In the genomic region with DNA sequence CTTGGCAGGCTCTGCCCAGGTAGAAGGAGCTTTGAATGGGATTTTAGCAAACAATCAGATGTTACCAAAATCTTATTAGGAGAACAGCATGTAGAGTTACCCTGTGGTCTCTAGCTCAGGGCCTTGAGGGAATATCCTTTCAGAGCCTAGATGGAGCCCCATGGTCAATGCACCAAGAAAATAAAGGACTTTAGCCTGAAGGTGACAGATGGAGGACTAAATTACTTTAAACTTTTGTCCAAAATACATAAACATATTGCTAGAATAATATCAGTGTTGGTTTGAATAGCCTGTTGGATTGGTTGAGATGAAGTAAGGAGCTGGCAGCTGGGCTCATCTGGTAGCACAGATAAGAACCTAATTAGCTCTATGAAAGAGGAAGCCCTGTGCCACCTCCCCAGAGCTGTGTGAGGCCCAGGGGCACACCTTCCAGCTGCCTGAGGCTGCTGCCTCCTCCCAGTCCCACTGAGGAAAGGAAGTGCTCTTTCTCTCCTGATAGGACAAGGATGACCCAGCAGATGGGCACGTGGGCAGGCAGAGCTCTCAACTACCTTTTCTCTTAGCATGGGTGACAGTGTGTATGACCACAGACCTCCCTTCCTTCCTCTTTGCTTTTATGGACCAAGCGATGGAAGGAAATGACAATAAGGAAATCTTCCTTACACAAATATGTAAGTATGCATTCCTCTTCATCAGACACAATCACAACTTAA, we compare ENCODE assay signal across 8 cellular contexts.
A peak's percentile ranks its signal among the peaks of the same experiment; 100 is the strongest.
DNase-seq lines count a peak whose midpoint lies in the region; ATAC-seq and TF ChIP-seq lines count a peak whose summit lies in the region.

No MANE protein-coding gene starts in this region.

- intact Hi-C loops in vagina (cut with DNase I) (no loop called here), tibial artery (cut with DNase I; ENCODE audit: low total_unique reads) (no loop called here)

- POLR2A ChIA-PET in HEK293T (lab: Yijun Ruan, JAX): no interaction called here

- no peak for TF ChIP-seq CTCF in vagina (IDR thresholded peaks at IDR 0.05)
- TF ChIP-seq CTCF in tibial artery (IDR thresholded peaks at IDR 0.05): no peak

- H3K27me3 ChIP-seq in vagina (no peaks in the 10 kb centered on the region), tibial artery (no peaks in the 10 kb centered on the region)

- peak overlapping the region; percentile 77 to 95 for H3K27ac Mint-ChIP-seq in effector memory CD8-positive, alpha-beta T cell

- peak; percentile 64 for DNase-seq in activated CD4-positive, alpha-beta T cell treated with anti-CD3 and anti-CD28 coated beads for 48 hours
- DNase-seq in activated CD4-positive, alpha-beta T cell treated with anti-CD3 and anti-CD28 coated beads, Interleukin-2, amount 50 U/mL, for 1 hour: no peak
- DNase-seq in NCI-H69 (lab: John Stamatoyannopoulos, UW) (peak; percentile 94), vagina (ENCODE audit: extremely low spot score in 2 of 2) (no peak), HEK293T (ENCODE audit: extremely low spot score) (no peak), tibial artery (no peak)
- DNase-seq in effector memory CD8-positive, alpha-beta T cell: peak in 2 of 3 experiments; percentile 29 to 39

- H3K36me3 ChIP-seq in vagina: no peaks in the 10 kb centered on the region
- H3K36me3 ChIP-seq in tibial artery: no peaks in the 10 kb centered on the region

- CTCF ChIA-PET in HEK293T (lab: Yijun Ruan, JAX): no interaction called here

- H3K9me3 ChIP-seq in vagina (no peaks in the 10 kb centered on the region), tibial artery (no peaks in the 10 kb centered on the region)

- H3K4me1 ChIP-seq in vagina: no peaks in the 10 kb centered on the region
- no peaks in the 10 kb centered on the region for H3K4me1 ChIP-seq in tibial artery

- peak overlapping the region; percentile 88 to 99 for H3K4me3 Mint-ChIP-seq in effector memory CD8-positive, alpha-beta T cell

- H3K9me3 Mint-ChIP-seq in effector memory CD8-positive, alpha-beta T cell: no peaks in the 10 kb centered on the region

- H3K27ac ChIP-seq in vagina (peak overlapping the region; percentile 3), tibial artery (no peak overlapping the region)

- peaks cover 85% of the 10 kb centered on the region for H3K36me3 Mint-ChIP-seq in effector memory CD8-positive, alpha-beta T cell (ENCODE audit: insufficient read depth)

- H3K4me1 Mint-ChIP-seq in effector memory CD8-positive, alpha-beta T cell (ENCODE audit: low read depth in 2 of 2): peaks cover 61 to 81% of the 10 kb centered on the region in 2 donors

- TF ChIP-seq POLR2A in vagina (IDR thresholded peaks at IDR 0.05): no peak

- H3K4me3 ChIP-seq in vagina (no peak overlapping the region), tibial artery (no peak overlapping the region)

- H3K27me3 Mint-ChIP-seq in effector memory CD8-positive, alpha-beta T cell: no peaks in the 10 kb centered on the region

- ATAC-seq in HG02852 (IDR thresholded peaks at IDR 0.05; ENCODE audit: unreplicated experiment): peak; percentile 58
- ATAC-seq in effector memory CD8-positive, alpha-beta T cell (replicated peaks): peak; percentile 69

TF ChIP-seq in HEK293T, 16 proteins besides CTCF, POLR2A, EP300 and RAD21:
- TF ChIP-seq FOXK2 (IDR thresholded peaks at IDR 0.05) (no peak), ZNF384 (IDR thresholded peaks at IDR 0.05) (no peak), LEF1 (IDR thresholded peaks at IDR 0.05; ENCODE audit: borderline replicate concordance) (no peak), SP1 (IDR thresholded peaks at IDR 0.05) (no peak), HDGF (IDR thresholded peaks at IDR 0.05; ENCODE audit: borderline replicate concordance) (no peak), ELF4 (IDR thresholded peaks at IDR 0.05) (no peak), SUZ12 (IDR thresholded peaks at IDR 0.05) (no peak), TARDBP (IDR thresholded peaks at IDR 0.05) (no peak), ARNT (IDR thresholded peaks at IDR 0.05) (no peak), FOXM1 (IDR thresholded peaks at IDR 0.05; ENCODE audit: borderline replicate concordance) (no peak), L3MBTL2 (conservative IDR thresholded peaks at IDR 0.05) (no peak), CTBP1 (IDR thresholded peaks at IDR 0.05; ENCODE audit: borderline replicate concordance) (no peak), BHLHE40 (IDR thresholded peaks at IDR 0.05; ENCODE audit: borderline replicate concordance) (no peak), NFRKB (IDR thresholded peaks at IDR 0.05) (no peak), FOXA1 (IDR thresholded peaks at IDR 0.05) (no peak)
- TF ChIP-seq, protein P1, sequence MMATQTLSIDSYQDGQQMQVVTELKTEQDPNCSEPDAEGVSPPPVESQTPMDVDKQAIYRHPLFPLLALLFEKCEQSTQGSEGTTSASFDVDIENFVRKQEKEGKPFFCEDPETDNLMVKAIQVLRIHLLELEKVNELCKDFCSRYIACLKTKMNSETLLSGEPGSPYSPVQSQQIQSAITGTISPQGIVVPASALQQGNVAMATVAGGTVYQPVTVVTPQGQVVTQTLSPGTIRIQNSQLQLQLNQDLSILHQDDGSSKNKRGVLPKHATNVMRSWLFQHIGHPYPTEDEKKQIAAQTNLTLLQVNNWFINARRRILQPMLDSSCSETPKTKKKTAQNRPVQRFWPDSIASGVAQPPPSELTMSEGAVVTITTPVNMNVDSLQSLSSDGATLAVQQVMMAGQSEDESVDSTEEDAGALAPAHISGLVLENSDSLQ (IDR thresholded peaks at IDR 0.05): no peak

Comparison
In these comparisons a context has a peak if more than half of its experiments do, and no peak if none do; other contexts are left out.
1. DNase-seq: peak in activated CD4-positive, alpha-beta T cell treated with anti-CD3 and anti-CD28 coated beads for 48 hours (single experiment), NCI-H69 (single experiment) and effector memory CD8-positive, alpha-beta T cell (2 of 3); none in activated CD4-positive, alpha-beta T cell treated with anti-CD3 and anti-CD28 coated beads, Interleukin-2, amount 50 U/mL, for 1 hour (single experiment), vagina (0 of 2), HEK293T (single experiment) and tibial artery (0 of 2).